15 cellular contexts compared by ENCODE assay signal in genomic region chr1:85245891-85246290, GRCh38.
"Had no signal": no experiment of that assay in that cellular context is flagged by ENCODE, and none has a peak within 500 bp of the region (broad histone marks: within the 10 kb centered on the region; RNA-seq: fewer than 3 reads in every experiment).

No MANE protein-coding gene starts in this region.

- H3K4me1 ChIP-seq: prostate gland had no signal

- H3K27ac ChIP-seq: thoracic aorta had no signal

- DNase-seq: activated CD4-positive, CD25-positive, alpha-beta regulatory T cell treated with anti-CD3 and anti-CD28 coated beads, Interleukin-2, amount 50 U/mL, for 72 hours; activated CD8-positive, alpha-beta memory T cell treated with anti-CD3 and anti-CD28 coated beads for 24 hours; activated CD8-positive, alpha-beta memory T cell treated with anti-CD3 and anti-CD28 coated beads, Interleukin-2, amount 50 U/mL, for 48 hours; activated effector memory CD4-positive, alpha-beta T cell treated with Interleukin-2 at 50 U/mL for 16 hours; activated T-cell treated with anti-CD3 and anti-CD28 coated beads, Interleukin-2, amount 50 U/mL, for 48 hours; effector CD8-positive, alpha-beta T cell; foreskin melanocyte; kidney; midbrain; right cardiac atrium; small intestine; stimulated activated CD4-positive, alpha-beta T cell treated with anti-CD3 and anti-CD28 coated beads, Interleukin-4, amount 100 ng/mL, for 24 hours had no signal

- H3K9me3 ChIP-seq: prostate gland, thoracic aorta had no signal

- H3K36me3 ChIP-seq: prostate gland, thoracic aorta had no signal

- H3K4me3 ChIP-seq: lung, prostate gland, thoracic aorta had no signal
